1 cellular context compared by ENCODE assay signal in the genomic region with DNA sequence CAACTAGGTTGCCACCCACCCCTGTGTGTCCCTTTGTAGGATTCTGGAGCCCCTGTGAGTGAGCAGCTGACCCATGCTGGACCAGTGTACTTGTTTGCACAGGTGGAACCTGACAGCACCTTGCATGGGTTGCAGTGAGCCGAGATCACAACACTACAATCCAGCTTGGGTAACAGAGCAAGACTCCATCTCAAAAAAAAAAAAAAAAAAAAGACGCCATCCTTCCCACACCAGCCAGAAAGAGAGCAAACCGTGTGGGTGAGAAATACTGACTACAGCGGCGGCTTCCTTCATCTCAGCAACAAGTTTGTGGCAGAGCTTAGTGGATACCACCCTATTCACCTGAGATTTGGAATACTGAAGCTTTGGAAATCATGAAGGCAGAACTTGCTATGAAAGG.
TF ChIP-seq lines count a peak whose summit lies in the region.

No MANE protein-coding gene starts in this region.

TF ChIP-seq in GM23338, 12 proteins besides CTCF, POLR2A, EP300 and RAD21:
- no peak for TF ChIP-seq EZH2 (IDR thresholded peaks at IDR 0.05; ENCODE audit: low read depth, unreplicated experiment)
- TF ChIP-seq NANOG (IDR thresholded peaks at IDR 0.05; ENCODE audit: borderline replicate concordance) = no peak
- no peak for TF ChIP-seq POLR2AphosphoS5 (IDR thresholded peaks at IDR 0.05; ENCODE audit: low read depth)
- no peak for TF ChIP-seq REST (IDR thresholded peaks at IDR 0.05; ENCODE audit: unreplicated experiment)
- no peak for TF ChIP-seq CREB1 (CRISPR knock-in tag; IDR thresholded peaks at IDR 0.05; ENCODE audit: low read depth)
- no peak for TF ChIP-seq ZNF331 (CRISPR knock-in tag; IDR thresholded peaks at IDR 0.05; ENCODE audit: low read depth)
- no peak for TF ChIP-seq ZNF114 (CRISPR knock-in tag; IDR thresholded peaks at IDR 0.05)
- no peak for TF ChIP-seq ZNF462 (CRISPR knock-in tag; IDR thresholded peaks at IDR 0.05)
- TF ChIP-seq STAT1 (IDR thresholded peaks at IDR 0.05; ENCODE audit: unreplicated experiment) = no peak
- no peak for TF ChIP-seq JUNB (IDR thresholded peaks at IDR 0.05; ENCODE audit: unreplicated experiment)
- no peak for TF ChIP-seq ETS1 (IDR thresholded peaks at IDR 0.05)
- TF ChIP-seq EZH2phosphoT487 (IDR thresholded peaks at IDR 0.05; ENCODE audit: unreplicated experiment) = no peak
